8 cellular contexts compared by ENCODE assay signal in genomic region chr10:26438534-26439269, GRCh38. TPM values are rescaled to one million over a fixed set of nuclear protein-coding genes. Genes with fewer than 3 reads are reported as not detected.
DNase-seq lines count a peak whose midpoint lies in the region; ATAC-seq and TF ChIP-seq lines count a peak whose summit lies in the region.

No MANE protein-coding gene starts in this region.

- H3K27me3 ChIP-seq in H7 (ENCODE audit: control insufficient read depth, insufficient read depth, low read length) (peaks cover 26% of the 10 kb centered on the region), hepatocyte (peaks cover 12% of the 10 kb centered on the region)

- H3K4me3 ChIP-seq in H7 (ENCODE audit: insufficient read depth, low read depth, low read length) = peak overlapping the region; percentile 53
- H3K4me3 ChIP-seq in hepatocyte = no peak overlapping the region

- H3K79me2 ChIP-seq in hepatocyte = no peaks in the 10 kb centered on the region

- H3K36me3 ChIP-seq in H7 (replicated peaks; ENCODE audit: control insufficient read depth, insufficient read depth, low read length) (no peaks in the 10 kb centered on the region), hepatocyte (replicated peaks; ENCODE audit: insufficient read depth, low read depth) (no peaks in the 10 kb centered on the region)

- WGBS in hepatocyte (ENCODE audit: low lambda C conversion rate, missing lambda C conversion rate) = 19% methylated on average over 47 of the region's 57 CpGs

- H3K4me1 ChIP-seq in hepatocyte (ENCODE audit: insufficient read depth) = no peaks in the 10 kb centered on the region

- peak overlapping the region; percentile 78 for H3K4me2 ChIP-seq in hepatocyte

- no peak overlapping the region for H3K27ac ChIP-seq in hepatocyte

- H4K20me1 ChIP-seq in hepatocyte (ENCODE audit: insufficient read depth, poor library complexity, severe bottlenecking) = no peaks in the 10 kb centered on the region

- no peaks in the 10 kb centered on the region for H3K9me2 ChIP-seq in hepatocyte (replicated peaks; ENCODE audit: insufficient read depth)

- TF ChIP-seq CTCF in hepatocyte (IDR thresholded peaks at IDR 0.05; ENCODE audit: poor library complexity) = no peak

- no peak for ATAC-seq in HG03571 (IDR thresholded peaks at IDR 0.05; ENCODE audit: unreplicated experiment)

- DNase-seq in ELF-1 (ENCODE audit: low read depth, low spot score) (peak; percentile 69), H7 (peak; percentile 72), NOMO-1 treated with dmso at 0.1 percent for 144 hours (lab: John Stamatoyannopoulos, UW; ENCODE audit: unreplicated experiment) (peak; percentile 59), activated gamma-delta T cell (lab: John Stamatoyannopoulos, UW) (peak; percentile 43), hepatocyte (ENCODE audit: low spot score) (peak; percentile 9), NCI-H1092 (lab: John Stamatoyannopoulos, UW) (no peak)
- DNase-seq in stimulated activated CD4-positive, alpha-beta T cell treated with anti-CD3 and anti-CD28 coated beads, Interleukin-1b, Interleukin-23, amount 100 ng/mL, for 24 hours (ENCODE audit: low read depth in 4 of 4, low spot score in 1 of 4) = peak; percentile 40 to 61 (median 49)

- no peaks in the 10 kb centered on the region for H3K9me3 ChIP-seq in hepatocyte (ENCODE audit: low read depth)

- H2AFZ ChIP-seq in hepatocyte = peak overlapping the region; percentile 60

RNA-seq across cellular contexts. Expression of gene APBB1IP, which starts 0.6 kb away (rescaled TPM):
- total RNA-seq in H7 (2014; rRNA removed; shearing (Covaris generic)) = not detected in 2 replicates
- 1.1 and 1.6 TPM in 2 replicates for total RNA-seq in hepatocyte
- 1.8 and 2.0 TPM in 2 replicates for polyA plus RNA-seq in hepatocyte
